Comparison of ENCODE assay signal across 8 cellular contexts in the genomic region with DNA sequence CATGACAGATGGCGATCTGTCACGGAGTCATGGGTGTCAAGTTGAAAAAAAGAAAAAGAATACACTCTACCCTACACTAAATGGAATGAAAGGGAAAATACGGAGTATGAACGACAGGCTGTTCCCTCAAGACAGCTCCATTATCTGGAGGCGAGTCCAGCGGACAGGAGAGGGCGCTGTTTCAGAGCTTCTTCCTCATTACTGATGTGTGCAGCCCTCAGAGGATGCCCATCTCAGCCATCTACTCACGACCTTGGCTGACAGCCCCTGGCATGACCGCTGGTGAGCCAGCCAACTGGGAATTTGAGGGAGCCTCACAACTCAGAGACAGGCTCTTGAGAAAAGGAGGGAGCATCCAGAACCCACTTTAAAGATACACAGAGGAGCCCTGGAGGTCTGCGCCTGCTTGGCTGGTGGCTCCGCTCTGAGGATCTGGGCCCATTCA. TPM values are rescaled to one million over a fixed set of nuclear protein-coding genes. Genes with fewer than 3 reads are reported as not detected.
DNase-seq lines count a peak whose midpoint lies in the region; ATAC-seq and TF ChIP-seq lines count a peak whose summit lies in the region.

No MANE protein-coding gene starts in this region.

- H3K4me3 Mint-ChIP-seq in chondrocyte (ENCODE audit: unreplicated experiment): no peak overlapping the region

- WGBS in liver: 30% methylated on average over 11 of the region's 11 CpGs

- DNase-seq in C1 segment of cervical spinal cord (lab: John Stamatoyannopoulos, UW) (peak in 11 of 14 donors; percentile 11 to 96 (median 30)), GM20000 (ENCODE audit: low spot score) (peak; percentile 63), NCI-H1694 treated with DMSO at 0.1 percent for 48 hours (lab: John Stamatoyannopoulos, UW) (peak; percentile 77), chondrocyte (ENCODE audit: low spot score) (no peak)
- DNase-seq in activated CD4-positive, CD25-positive, alpha-beta regulatory T cell treated with anti-CD3 and anti-CD28 coated beads, Interleukin-2, amount 50 U/mL, for 72 hours: peak; percentile 76
- peak; percentile 49 to 72 (median 51) for DNase-seq in stimulated activated CD4-positive, alpha-beta T cell treated with anti-CD3 and anti-CD28 coated beads, TNF-alpha, amount 100 ng/mL, for 1 hour (ENCODE audit: low read depth in 3 of 3, low spot score in 1 of 3)

- H3K27ac Mint-ChIP-seq in chondrocyte (ENCODE audit: unreplicated experiment): no peak overlapping the region

- H3K9me3 ChIP-seq in liver (ENCODE audit: control insufficient read depth in 4 of 4, low read length in 3 of 4): no peaks in the 10 kb centered on the region

- peak; percentile 87 to 95 for TF ChIP-seq RAD21 in liver (IDR thresholded peaks at IDR 0.05)

- TF ChIP-seq CTCF in GM20000 (IDR thresholded peaks at IDR 0.05; ENCODE audit: extremely low read depth, missing control alignments) (peak; percentile 81), chondrocyte (IDR thresholded peaks at IDR 0.05) (peak; percentile 87), liver (IDR thresholded peaks at IDR 0.05; ENCODE audit: low read depth, low read length, missing input control) (peak; percentile 83)

- no peak for ATAC-seq in GM19023 (IDR thresholded peaks at IDR 0.05; ENCODE audit: unreplicated experiment)

- H3K36me3 ChIP-seq in liver (ENCODE audit: control insufficient read depth in 4 of 4, insufficient read depth in 3 of 4, low read depth in 1 of 4, low read length in 3 of 4): no peaks in the 10 kb centered on the region

- no peaks in the 10 kb centered on the region for H3K27me3 ChIP-seq in liver (ENCODE audit: control insufficient read depth in 4 of 4, insufficient read depth in 4 of 4, low read length in 3 of 4)

- no peaks in the 10 kb centered on the region for H3K27me3 Mint-ChIP-seq in chondrocyte (ENCODE audit: low read depth)

- no peaks in the 10 kb centered on the region for H3K4me1 ChIP-seq in liver (ENCODE audit: control insufficient read depth in 4 of 4, insufficient read depth in 4 of 4, low read length in 3 of 4)

- no peak overlapping the region for H3K27ac ChIP-seq in liver (ENCODE audit: low read depth in 1 of 2, low read length in 2 of 2)

- H3K4me3 ChIP-seq in liver (ENCODE audit: low read depth in 1 of 3, low read length in 3 of 3): no peak overlapping the region

- peaks cover 40% of the 10 kb centered on the region for H3K4me1 Mint-ChIP-seq in chondrocyte (ENCODE audit: low read depth)

- no peaks in the 10 kb centered on the region for H3K9me3 Mint-ChIP-seq in chondrocyte (ENCODE audit: low read depth)

- H3K9ac ChIP-seq in liver (ENCODE audit: low read depth in 1 of 2, low read length in 2 of 2): no peak overlapping the region

- H3K36me3 Mint-ChIP-seq in chondrocyte (ENCODE audit: low read depth): no peaks in the 10 kb centered on the region

TF ChIP-seq in liver, 16 proteins besides CTCF, POLR2A, EP300 and RAD21:
- TF ChIP-seq, protein P1, sequence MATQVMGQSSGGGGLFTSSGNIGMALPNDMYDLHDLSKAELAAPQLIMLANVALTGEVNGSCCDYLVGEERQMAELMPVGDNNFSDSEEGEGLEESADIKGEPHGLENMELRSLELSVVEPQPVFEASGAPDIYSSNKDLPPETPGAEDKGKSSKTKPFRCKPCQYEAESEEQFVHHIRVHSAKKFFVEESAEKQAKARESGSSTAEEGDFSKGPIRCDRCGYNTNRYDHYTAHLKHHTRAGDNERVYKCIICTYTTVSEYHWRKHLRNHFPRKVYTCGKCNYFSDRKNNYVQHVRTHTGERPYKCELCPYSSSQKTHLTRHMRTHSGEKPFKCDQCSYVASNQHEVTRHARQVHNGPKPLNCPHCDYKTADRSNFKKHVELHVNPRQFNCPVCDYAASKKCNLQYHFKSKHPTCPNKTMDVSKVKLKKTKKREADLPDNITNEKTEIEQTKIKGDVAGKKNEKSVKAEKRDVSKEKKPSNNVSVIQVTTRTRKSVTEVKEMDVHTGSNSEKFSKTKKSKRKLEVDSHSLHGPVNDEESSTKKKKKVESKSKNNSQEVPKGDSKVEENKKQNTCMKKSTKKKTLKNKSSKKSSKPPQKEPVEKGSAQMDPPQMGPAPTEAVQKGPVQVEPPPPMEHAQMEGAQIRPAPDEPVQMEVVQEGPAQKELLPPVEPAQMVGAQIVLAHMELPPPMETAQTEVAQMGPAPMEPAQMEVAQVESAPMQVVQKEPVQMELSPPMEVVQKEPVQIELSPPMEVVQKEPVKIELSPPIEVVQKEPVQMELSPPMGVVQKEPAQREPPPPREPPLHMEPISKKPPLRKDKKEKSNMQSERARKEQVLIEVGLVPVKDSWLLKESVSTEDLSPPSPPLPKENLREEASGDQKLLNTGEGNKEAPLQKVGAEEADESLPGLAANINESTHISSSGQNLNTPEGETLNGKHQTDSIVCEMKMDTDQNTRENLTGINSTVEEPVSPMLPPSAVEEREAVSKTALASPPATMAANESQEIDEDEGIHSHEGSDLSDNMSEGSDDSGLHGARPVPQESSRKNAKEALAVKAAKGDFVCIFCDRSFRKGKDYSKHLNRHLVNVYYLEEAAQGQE (IDR thresholded peaks at IDR 0.05): no peak
- TF ChIP-seq YY1 (IDR thresholded peaks at IDR 0.05) (no peak), HNF4A (conservative IDR thresholded peaks at IDR 0.05) (no peak), RXRA (IDR thresholded peaks at IDR 0.05) (no peak)
- TF ChIP-seq, protein P2, sequence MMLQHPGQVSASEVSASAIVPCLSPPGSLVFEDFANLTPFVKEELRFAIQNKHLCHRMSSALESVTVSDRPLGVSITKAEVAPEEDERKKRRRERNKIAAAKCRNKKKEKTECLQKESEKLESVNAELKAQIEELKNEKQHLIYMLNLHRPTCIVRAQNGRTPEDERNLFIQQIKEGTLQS (IDR thresholded peaks at IDR 0.05): no peak
- TF ChIP-seq, protein P3, sequence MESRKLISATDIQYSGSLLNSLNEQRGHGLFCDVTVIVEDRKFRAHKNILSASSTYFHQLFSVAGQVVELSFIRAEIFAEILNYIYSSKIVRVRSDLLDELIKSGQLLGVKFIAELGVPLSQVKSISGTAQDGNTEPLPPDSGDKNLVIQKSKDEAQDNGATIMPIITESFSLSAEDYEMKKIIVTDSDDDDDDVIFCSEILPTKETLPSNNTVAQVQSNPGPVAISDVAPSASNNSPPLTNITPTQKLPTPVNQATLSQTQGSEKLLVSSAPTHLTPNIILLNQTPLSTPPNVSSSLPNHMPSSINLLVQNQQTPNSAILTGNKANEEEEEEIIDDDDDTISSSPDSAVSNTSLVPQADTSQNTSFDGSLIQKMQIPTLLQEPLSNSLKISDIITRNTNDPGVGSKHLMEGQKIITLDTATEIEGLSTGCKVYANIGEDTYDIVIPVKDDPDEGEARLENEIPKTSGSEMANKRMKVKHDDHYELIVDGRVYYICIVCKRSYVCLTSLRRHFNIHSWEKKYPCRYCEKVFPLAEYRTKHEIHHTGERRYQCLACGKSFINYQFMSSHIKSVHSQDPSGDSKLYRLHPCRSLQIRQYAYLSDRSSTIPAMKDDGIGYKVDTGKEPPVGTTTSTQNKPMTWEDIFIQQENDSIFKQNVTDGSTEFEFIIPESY (IDR thresholded peaks at IDR 0.05): no peak

RNA-seq across cellular contexts. Expression of a gene that starts 49.6 kb away (rescaled TPM):
- total RNA-seq in chondrocyte (24.9 to 27.5 TPM (median 26.2 TPM) in 3 replicates), liver (1 to 10 TPM; 6.4 to 6.8 TPM)
- polyA plus RNA-seq in liver: 1 to 10 TPM; 4.9 to 5.5 TPM
